In the genomic region with DNA sequence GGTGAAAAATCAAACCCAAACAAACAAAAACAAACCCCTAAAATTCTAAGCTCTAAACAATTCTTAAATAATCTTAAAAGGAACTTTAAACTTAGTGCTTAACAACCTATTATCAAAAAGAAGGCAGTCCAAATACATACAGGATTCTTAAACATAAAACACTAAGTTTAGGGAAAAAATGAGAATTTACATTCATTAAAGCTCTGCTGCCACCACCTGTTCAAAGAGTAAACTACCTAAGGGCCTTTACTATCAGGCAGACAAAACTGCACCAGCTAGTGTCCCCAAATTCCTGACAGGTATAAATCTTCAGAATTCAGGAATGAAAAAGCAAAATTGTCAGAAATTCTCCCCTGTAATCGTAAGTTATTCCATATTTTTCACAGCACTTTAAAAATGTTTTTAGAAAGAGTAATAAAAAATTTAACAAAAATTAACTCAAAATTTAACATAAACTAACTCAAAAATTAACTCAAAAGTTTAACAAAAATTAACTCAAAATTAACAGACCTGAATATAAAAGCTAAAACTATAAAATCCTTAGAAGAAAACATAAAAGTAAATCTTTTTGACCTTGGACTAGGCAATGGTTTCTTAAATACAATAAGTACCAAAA, we compare ENCODE assay signal across 8 cellular contexts. TPM values are rescaled to one million over a fixed set of nuclear protein-coding genes. Genes with fewer than 3 reads are reported as not detected.
DNase-seq lines count a peak whose midpoint lies in the region; ATAC-seq, FAIRE-seq and TF ChIP-seq lines count a peak whose summit lies in the region.

No MANE protein-coding gene starts in this region.

- H3F3A ChIP-seq in SK-N-SH (replicated peaks; ENCODE audit: insufficient read depth) = peaks cover 5% of the 10 kb centered on the region

- no peak overlapping the region for H3K27ac Mint-ChIP-seq in Caco-2 (ENCODE audit: unreplicated experiment)

- ATAC-seq in GM21737 (IDR thresholded peaks at IDR 0.05; ENCODE audit: unreplicated experiment) = no peak
- ATAC-seq in GM19455 (IDR thresholded peaks at IDR 0.05; ENCODE audit: unreplicated experiment) = no peak

- H3K4me1 ChIP-seq in Caco-2 (no peaks in the 10 kb centered on the region), SK-N-SH (ENCODE audit: control insufficient read depth in 1 of 2, insufficient read depth in 2 of 2, low read depth in 1 of 2, low read length in 1 of 2) (no peaks in the 10 kb centered on the region), transverse colon (no peaks in the 10 kb centered on the region)

- FAIRE-seq in H54 (lab: Jason Lieb, UNC) = peak; percentile 57

- TF ChIP-seq RAD21 in SK-N-SH (IDR thresholded peaks at IDR 0.05; ENCODE audit: low read length) = peak; percentile 79

- H3K9ac ChIP-seq in SK-N-SH = no peak overlapping the region

- H2AFZ ChIP-seq in SK-N-SH (ENCODE audit: low read depth) = no peak overlapping the region

- H3K9me3 ChIP-seq in Caco-2 (no peaks in the 10 kb centered on the region), SK-N-SH (no peaks in the 10 kb centered on the region), transverse colon (no peaks in the 10 kb centered on the region)

- H3K27ac ChIP-seq in SK-N-SH (ENCODE audit: low read depth in 2 of 2, low read length in 1 of 2) (no peak overlapping the region), transverse colon (no peak overlapping the region)

- H3K4me3 ChIP-seq in Caco-2 (ENCODE audit: low read depth, low read length) = no peak overlapping the region
- H3K4me3 ChIP-seq in SK-N-SH (ENCODE audit: low read depth in 2 of 2, low read length in 1 of 2) = no peak overlapping the region; a peak in 1 of 4 replicates
- no peak overlapping the region for H3K4me3 ChIP-seq in transverse colon

- BruUV-seq in Caco-2 (replicated peaks; lab: Mats Ljungman, UMichigan) = no TSS peak

- H3K27me3 Mint-ChIP-seq in Caco-2 (ENCODE audit: insufficient read depth, unreplicated experiment) = no peaks in the 10 kb centered on the region

- no peak for TF ChIP-seq POLR2A in H54 (IDR thresholded peaks at IDR 0.05; ENCODE audit: low read depth, low read length)
- TF ChIP-seq POLR2A in transverse colon (IDR thresholded peaks at IDR 0.05) = no peak

- H3K9me3 Mint-ChIP-seq in Caco-2 (ENCODE audit: unreplicated experiment) = no peaks in the 10 kb centered on the region

- H3K36me3 ChIP-seq in Caco-2 (ENCODE audit: control insufficient read depth, insufficient read depth, low read length) (no peaks in the 10 kb centered on the region), SK-N-SH (replicated peaks in 1 of 2; ENCODE audit: control insufficient read depth in 1 of 2, insufficient read depth in 2 of 2, low read length in 1 of 2) (peaks cover 6 to 8% of the 10 kb centered on the region in 2 experiments), transverse colon (no peaks in the 10 kb centered on the region)

- H3K4me1 Mint-ChIP-seq in Caco-2 (ENCODE audit: low read depth, unreplicated experiment) = no peaks in the 10 kb centered on the region

- intact Hi-C loops in Caco-2 (cut with micrococcal nuclease; ENCODE audit: unreplicated experiment) (loop anchor here (1.0 kb wide), 2 partner anchors 93 to 103 kb away; no protein-coding TSS in a partner anchor), transverse colon (cut with DNase I; ENCODE audit: low total_unique reads) (no loop called here)

- H3K9me2 ChIP-seq in SK-N-SH = no peaks in the 10 kb centered on the region

- no peak overlapping the region for H3K4me2 ChIP-seq in SK-N-SH

- H3K27me3 ChIP-seq in Caco-2 (replicated peaks; ENCODE audit: control insufficient read depth, insufficient read depth, low read length) (no peaks in the 10 kb centered on the region), SK-N-SH (ENCODE audit: insufficient read depth) (no peaks in the 10 kb centered on the region), transverse colon (no peaks in the 10 kb centered on the region)

- peaks cover 14% of the 10 kb centered on the region; the same call in 1 of the 2 replicates for H3K79me2 ChIP-seq in SK-N-SH (ENCODE audit: insufficient read depth)

- CTCF ChIA-PET in Caco-2 (lab: Charles Lee) = interaction anchor here (0.8 to 4.0 kb wide), 5 partner anchors 22 to 158 kb away, joined by 3 to 69 read pairs (median 3); no protein-coding TSS in a partner anchor
- CTCF ChIA-PET in SK-N-SH (lab: Yijun Ruan, JAX) = interaction anchor here (0.6 to 14.2 kb wide), 50 partner anchors 8 to 693 kb away, joined by 3 to 534 read pairs (median 8); a partner anchor contains a TSS

- DNase-seq in Caco-2 (peak in 1 of 2 experiments; percentile 36), H54 (ENCODE audit: insufficient read length, low spot score) (no peak), SK-N-SH (peak; percentile 23), germinal center (ENCODE audit: low spot score) (peak; percentile 29), transverse colon (no peak), ureter (ENCODE audit: low spot score) (no peak)

- no peak for TF ChIP-seq EP300 in SK-N-SH (IDR thresholded peaks at IDR 0.05; ENCODE audit: borderline replicate concordance in 1 of 2, low read depth in 1 of 2, low read length in 1 of 2)
- no peak for TF ChIP-seq EP300 in transverse colon (IDR thresholded peaks at IDR 0.05; ENCODE audit: low read depth)

- POLR2A ChIA-PET in Caco-2 (lab: Charles Lee) (no interaction called here), SK-N-SH (lab: Yijun Ruan, JAX) (interaction anchor here (0.6 to 1.0 kb wide), 2 partner anchors 25 to 103 kb away, joined by 3 to 4 read pairs; no protein-coding TSS in a partner anchor)

- H3K36me3 Mint-ChIP-seq in Caco-2 (ENCODE audit: insufficient read depth, unreplicated experiment) = peaks cover 9% of the 10 kb centered on the region

- TF ChIP-seq CTCF in Caco-2 (IDR thresholded peaks at IDR 0.05; ENCODE audit: insufficient read depth in 1 of 2, low read depth in 1 of 2, low read length in 1 of 2, severe bottlenecking in 1 of 2, unreplicated experiment in 1 of 2) = peak; percentile 54 to 76
- TF ChIP-seq CTCF in SK-N-SH (IDR thresholded peaks at IDR 0.05) = peak; percentile 72
- TF ChIP-seq CTCF in transverse colon (IDR thresholded peaks at IDR 0.05) = peak; percentile 24 to 44 (median 42)

- no peak overlapping the region for H3K4me3 Mint-ChIP-seq in Caco-2 (ENCODE audit: unreplicated experiment)

- WGBS in SK-N-SH (ENCODE audit: low lambda C conversion rate) = 22% methylated on average over 1 of the region's 1 CpG
- WGBS in transverse colon (ENCODE audit: low coverage in 1 of 2), 2 donors = 53 to 72% methylated on average over 1 of the region's 1 CpG

- peaks cover 16% of the 10 kb centered on the region; the same call in 1 of the 2 replicates for H4K20me1 ChIP-seq in SK-N-SH (ENCODE audit: insufficient read depth)

- in situ Hi-C loops in transverse colon (cut with MboI; ENCODE audit: low pct_ligation_motif_present in 1 of 4, low pct_unique_long_range_greater_than_20kb in 1 of 4, low sequenced_read_pairs in 3 of 4) = no loop called here

TF ChIP-seq in SK-N-SH, 30 proteins besides CTCF, POLR2A, EP300 and RAD21:
- TF ChIP-seq SMC3 (IDR thresholded peaks at IDR 0.05; ENCODE audit: low read depth, low read length) (peak; percentile 59), ELF1 (IDR thresholded peaks at IDR 0.05) (no peak)

RNA-seq across cellular contexts. Expression of a gene that starts 55.1 kb away (rescaled TPM):
- total RNA-seq in Caco-2 (2022) = 49.4 and 54.3 TPM in 2 replicates
- 6.6 and 8.4 TPM in 2 replicates for polyA plus RNA-seq in SK-N-SH (2012; rRNA removed)
- polyA plus RNA-seq in SK-N-SH (2012; cell fraction: cytosol; rRNA removed) = 9.1 and 10.7 TPM in 2 replicates
- polyA plus RNA-seq in SK-N-SH (2012; cell fraction: nucleus; rRNA removed) = 2.4 and 5.3 TPM in 2 replicates
- total RNA-seq in transverse colon = 10 to 100 TPM; 36.7 to 48.6 (median 40.9) TPM
- total RNA-seq in ureter = 40.8 TPM

Comparison
In these comparisons a context has a peak if more than half of its experiments do, and no peak if none do; other contexts are left out.
1. DNase-seq: peak in SK-N-SH (single experiment) and germinal center (single experiment); none in H54 (single experiment), transverse colon (single experiment) and ureter (single experiment).
2. Peak in every context shown above with its lines, with median percentiles within 50 percentile points of each other: CTCF ChIP-seq.